Comparison of ENCODE assay signal across 18 cellular contexts in genomic region chr2:16330571-16331351, GRCh38.
DNase-seq lines count a peak whose midpoint lies in the region; ATAC-seq and TF ChIP-seq lines count a peak whose summit lies in the region.
"Had no signal": no experiment of that assay in that cellular context is flagged by ENCODE, and none has a peak within 500 bp of the region (broad histone marks: within the 10 kb centered on the region; RNA-seq: fewer than 3 reads in every experiment).

No MANE protein-coding gene starts in this region.

- peaks cover 52% of the 10 kb centered on the region for H3K4me1 ChIP-seq in Loucy (ENCODE audit: insufficient read depth, low read length, poor library complexity, severe bottlenecking)
- peaks cover 59% of the 10 kb centered on the region for H3K4me1 ChIP-seq in cardiac muscle cell (ENCODE audit: low read depth)
- no peaks in the 10 kb centered on the region for H3K4me1 ChIP-seq in MM.1S (ENCODE audit: low read length)
- H3K4me1 ChIP-seq: Peyer's patch, tibial nerve had no signal

- H3K36me3 Mint-ChIP-seq in activated naive CD8-positive, alpha-beta T cell treated with anti-CD3 and anti-CD28 coated beads for 36 hours: no peaks in the 10 kb centered on the region
- H3K36me3 Mint-ChIP-seq: activated naive CD4-positive, alpha-beta T cell treated with anti-CD3 and anti-CD28 coated beads, Interleukin-2, amount 50 U/mL, for 24 hours had no signal

- TF ChIP-seq CTCF in Loucy (conservative IDR thresholded peaks at IDR 0.05; ENCODE audit: low read length) (no peak), cardiac muscle cell (IDR thresholded peaks at IDR 0.05; ENCODE audit: low read depth, low read length) (no peak), MM.1S (IDR thresholded peaks at IDR 0.05; ENCODE audit: low read length) (no peak)

- H3K27ac Mint-ChIP-seq in activated naive CD8-positive, alpha-beta T cell treated with anti-CD3 and anti-CD28 coated beads for 36 hours: no peak overlapping the region
- H3K27ac Mint-ChIP-seq: activated CD4-positive, alpha-beta T cell treated with anti-CD3 and anti-CD28 coated beads, Interleukin-2, amount 10 ng/mL, durations not matched to agents 7 days and 5 days; activated naive CD4-positive, alpha-beta T cell treated with anti-CD3 and anti-CD28 coated beads, Interleukin-2, amount 50 U/mL, for 24 hours had no signal

- H2AFZ ChIP-seq in Loucy (ENCODE audit: low read length) (no peak overlapping the region), MM.1S (ENCODE audit: low read length) (no peak overlapping the region)

- no peaks in the 10 kb centered on the region for H3K9me3 ChIP-seq in Loucy (ENCODE audit: insufficient read depth, low read depth, low read length)
- H3K9me3 ChIP-seq in cardiac muscle cell (ENCODE audit: low read depth): no peaks in the 10 kb centered on the region
- H3K9me3 ChIP-seq in MM.1S (replicated peaks; ENCODE audit: insufficient read depth, low read length): no peaks in the 10 kb centered on the region
- H3K9me3 ChIP-seq: Peyer's patch, tibial nerve had no signal

- H4K20me1 ChIP-seq in Loucy (ENCODE audit: insufficient read depth, low read length, poor library complexity, severe bottlenecking): no peaks in the 10 kb centered on the region
- H4K20me1 ChIP-seq in MM.1S (ENCODE audit: insufficient read depth, low read length): no peaks in the 10 kb centered on the region

- H3K27ac ChIP-seq in cardiac muscle cell (peak overlapping the region; percentile 92), MM.1S (ENCODE audit: low read length) (no peak overlapping the region)
- H3K27ac ChIP-seq: Peyer's patch, tibial nerve had no signal

- no peaks in the 10 kb centered on the region for H3K9me3 Mint-ChIP-seq in activated naive CD8-positive, alpha-beta T cell treated with anti-CD3 and anti-CD28 coated beads for 36 hours
- H3K9me3 Mint-ChIP-seq: activated CD4-positive, alpha-beta T cell treated with anti-CD3 and anti-CD28 coated beads, Interleukin-2, amount 10 ng/mL, durations not matched to agents 7 days and 5 days; activated naive CD4-positive, alpha-beta T cell treated with anti-CD3 and anti-CD28 coated beads, Interleukin-2, amount 50 U/mL, for 24 hours had no signal

- no peak overlapping the region for H3K4me3 Mint-ChIP-seq in activated naive CD8-positive, alpha-beta T cell treated with anti-CD3 and anti-CD28 coated beads for 36 hours
- H3K4me3 Mint-ChIP-seq: activated CD4-positive, alpha-beta T cell treated with anti-CD3 and anti-CD28 coated beads, Interleukin-2, amount 10 ng/mL, durations not matched to agents 7 days and 5 days; activated naive CD4-positive, alpha-beta T cell treated with anti-CD3 and anti-CD28 coated beads, Interleukin-2, amount 50 U/mL, for 24 hours had no signal

- DNase-seq in cardiac muscle cell (ENCODE audit: low read depth in 1 of 2, low spot score in 1 of 2) (peak in 1 of 2 donors; percentile 82), kidney tubule cell (ENCODE audit: low spot score) (peak; percentile 13), retina (peak; percentile 44), MM.1S (no peak), sciatic nerve (ENCODE audit: low spot score) (no peak)
- no peak for DNase-seq in activated effector memory CD4-positive, alpha-beta T cell treated with anti-CD3 and anti-CD28 coated beads, Interleukin-2, amount 50 U/mL, for 16 hours
- no peak for DNase-seq in activated naive CD8-positive, alpha-beta T cell treated with anti-CD3 and anti-CD28 coated beads for 36 hours
- DNase-seq: activated CD4-positive, alpha-beta T cell treated with anti-CD3 and anti-CD28 coated beads, Interleukin-2, amount 10 ng/mL, durations not matched to agents 7 days and 5 days; dermis blood vessel endothelial cell; GDM1; GOT3; NCI-H1436 treated with DMSO at 0.1 percent for 48 hours; Peyer's patch; stimulated activated CD4-positive, alpha-beta T cell treated with anti-CD3 and anti-CD28 coated beads, Interleukin-15, amount 100 ng/mL, for 24 hours; stimulated activated naive CD4-positive, alpha-beta T cell had no signal

- H3K9me2 ChIP-seq in Loucy (replicated peaks; ENCODE audit: low read depth, low read length): no peaks in the 10 kb centered on the region
- H3K9me2 ChIP-seq in MM.1S (replicated peaks; ENCODE audit: insufficient read depth, low read length): no peaks in the 10 kb centered on the region

- H3K27me3 Mint-ChIP-seq in activated naive CD8-positive, alpha-beta T cell treated with anti-CD3 and anti-CD28 coated beads for 36 hours: no peaks in the 10 kb centered on the region
- H3K27me3 Mint-ChIP-seq: activated CD4-positive, alpha-beta T cell treated with anti-CD3 and anti-CD28 coated beads, Interleukin-2, amount 10 ng/mL, durations not matched to agents 7 days and 5 days had no signal

- H3K36me3 ChIP-seq in Loucy (ENCODE audit: insufficient read depth, low read length) (no peaks in the 10 kb centered on the region), cardiac muscle cell (no peaks in the 10 kb centered on the region), MM.1S (replicated peaks; ENCODE audit: insufficient read depth, low read length) (no peaks in the 10 kb centered on the region)
- H3K36me3 ChIP-seq: Peyer's patch, tibial nerve had no signal

- intact Hi-C loops in sciatic nerve (cut with DNase I): no loop called here

- H3K9ac ChIP-seq in Loucy (ENCODE audit: low read depth, low read length, poor library complexity, severe bottlenecking) (no peak overlapping the region), MM.1S (ENCODE audit: low read length) (no peak overlapping the region)

- no peaks in the 10 kb centered on the region for H3K79me2 ChIP-seq in Loucy (ENCODE audit: insufficient read depth, low read length)
- no peaks in the 10 kb centered on the region for H3K79me2 ChIP-seq in MM.1S (ENCODE audit: low read length)

- peaks cover 14% of the 10 kb centered on the region for H3F3A ChIP-seq in Loucy (ENCODE audit: low read depth)
- H3F3A ChIP-seq in MM.1S (ENCODE audit: insufficient read depth, low read length): no peaks in the 10 kb centered on the region

- H3K4me3 ChIP-seq in Loucy (ENCODE audit: low read length, poor library complexity, severe bottlenecking) (no peak overlapping the region), cardiac muscle cell (no peak overlapping the region), MM.1S (ENCODE audit: low read length) (no peak overlapping the region)
- H3K4me3 ChIP-seq: Peyer's patch, tibial nerve had no signal

- no peak for ATAC-seq in sciatic nerve

- peak overlapping the region; percentile 19 for H3K4me2 ChIP-seq in Loucy (ENCODE audit: low read depth, low read length, poor library complexity, severe bottlenecking)
- H3K4me2 ChIP-seq in MM.1S (ENCODE audit: low read depth, low read length): no peak overlapping the region

- H3K27me3 ChIP-seq in Loucy (ENCODE audit: insufficient read depth, low read length, poor library complexity, severe bottlenecking) (no peaks in the 10 kb centered on the region), cardiac muscle cell (no peaks in the 10 kb centered on the region), MM.1S (replicated peaks; ENCODE audit: insufficient read depth, low read length) (no peaks in the 10 kb centered on the region)
- H3K27me3 ChIP-seq: Peyer's patch, tibial nerve had no signal

- no peaks in the 10 kb centered on the region for H3K4me1 Mint-ChIP-seq in activated naive CD8-positive, alpha-beta T cell treated with anti-CD3 and anti-CD28 coated beads for 36 hours
- H3K4me1 Mint-ChIP-seq: activated CD4-positive, alpha-beta T cell treated with anti-CD3 and anti-CD28 coated beads, Interleukin-2, amount 10 ng/mL, durations not matched to agents 7 days and 5 days; activated naive CD4-positive, alpha-beta T cell treated with anti-CD3 and anti-CD28 coated beads, Interleukin-2, amount 50 U/mL, for 24 hours had no signal

Comparison
In these comparisons a context has a peak if more than half of its experiments do, and no peak if none do; other contexts are left out.
1. DNase-seq: peak in kidney tubule cell (single experiment) and retina (single experiment); none in MM.1S (single experiment), activated effector memory CD4-positive, alpha-beta T cell treated with anti-CD3 and anti-CD28 coated beads, Interleukin-2, amount 50 U/mL, for 16 hours (single experiment), sciatic nerve (single experiment) and activated naive CD8-positive, alpha-beta T cell treated with anti-CD3 and anti-CD28 coated beads for 36 hours (single experiment).